2 cellular contexts compared by ENCODE assay signal in the genomic region with DNA sequence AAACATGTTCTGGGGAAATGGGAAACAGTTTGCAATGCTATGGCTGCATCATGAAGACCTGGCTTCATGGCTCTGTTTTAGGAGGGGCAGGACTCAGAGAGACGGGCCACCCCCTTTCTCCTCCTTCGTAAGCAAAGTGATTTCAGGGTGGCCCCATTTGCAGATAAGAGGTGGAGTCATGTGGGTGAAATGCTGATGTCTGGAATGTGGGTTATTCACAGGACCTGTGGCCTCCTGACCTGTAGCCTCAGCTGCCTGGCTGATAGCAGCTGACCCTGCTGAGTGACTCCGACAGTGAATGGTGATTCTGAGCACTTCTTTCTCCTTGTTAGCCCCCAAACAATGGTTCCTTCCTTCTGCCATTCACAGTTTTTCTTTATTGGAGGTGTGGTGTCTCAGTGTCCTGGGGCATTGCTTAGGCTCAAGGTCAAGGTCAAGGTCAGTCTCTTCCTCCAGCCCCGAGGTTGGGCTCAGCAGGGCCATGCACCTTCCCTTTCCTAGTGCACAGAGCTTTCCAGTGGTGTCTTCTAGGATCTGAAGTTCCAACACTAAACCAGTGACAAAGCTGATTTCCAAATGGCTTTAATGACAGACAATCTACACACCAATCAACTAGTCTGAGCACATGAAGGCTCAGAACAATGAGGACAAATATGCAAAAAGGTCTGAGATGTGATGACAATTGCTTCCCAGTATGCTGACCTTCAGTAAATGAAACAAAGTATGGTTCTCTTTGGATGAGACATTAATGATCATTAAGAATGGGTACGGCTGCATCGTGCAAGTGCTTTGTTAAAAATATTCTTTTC.
TF ChIP-seq lines count a peak whose summit lies in the region.

No MANE protein-coding gene starts in this region.

TF ChIP-seq in HepG2, 621 proteins besides CTCF, POLR2A, EP300 and RAD21:
- TF ChIP-seq ZNF878 (CRISPR knock-in tag; IDR thresholded peaks at IDR 0.05) (no peak), FOSL2 (CRISPR knock-in tag; IDR thresholded peaks at IDR 0.05) (peak; percentile 37; the same call in 1 of the 2 replicates)

TF ChIP-seq in K562, 482 proteins besides CTCF, POLR2A, EP300 and RAD21 (continues in another document):
- peak; percentile 46; the same call in 1 of the 2 replicates for TF ChIP-seq PKNOX1 (IDR thresholded peaks at IDR 0.05)
- peak; percentile 91 for TF ChIP-seq JUND (IDR thresholded peaks at IDR 0.05; ENCODE audit: borderline replicate concordance, low read depth, low read length)
- TF ChIP-seq JUND (tag; IDR thresholded peaks at IDR 0.05; ENCODE audit: borderline replicate concordance, low read depth, low read length): peak; percentile 77; the same call in 1 of the 3 replicates
- TF ChIP-seq PHF8 (IDR thresholded peaks at IDR 0.05; ENCODE audit: borderline replicate concordance, low read length): no peak
- peak; percentile 91 for TF ChIP-seq MITF (IDR thresholded peaks at IDR 0.05)
- TF ChIP-seq, protein P1, sequence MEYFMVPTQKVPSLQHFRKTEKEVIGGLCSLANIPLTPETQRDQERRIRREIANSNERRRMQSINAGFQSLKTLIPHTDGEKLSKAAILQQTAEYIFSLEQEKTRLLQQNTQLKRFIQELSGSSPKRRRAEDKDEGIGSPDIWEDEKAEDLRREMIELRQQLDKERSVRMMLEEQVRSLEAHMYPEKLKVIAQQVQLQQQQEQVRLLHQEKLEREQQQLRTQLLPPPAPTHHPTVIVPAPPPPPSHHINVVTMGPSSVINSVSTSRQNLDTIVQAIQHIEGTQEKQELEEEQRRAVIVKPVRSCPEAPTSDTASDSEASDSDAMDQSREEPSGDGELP (CRISPR knock-in tag; IDR thresholded peaks at IDR 0.05; ENCODE audit: borderline replicate concordance): peak; percentile 99
- TF ChIP-seq MBD2 (IDR thresholded peaks at IDR 0.05; ENCODE audit: borderline replicate concordance, low read depth): peak; percentile 82
- TF ChIP-seq DACH1 (IDR thresholded peaks at IDR 0.05; ENCODE audit: partially characterized antibody): peak; percentile 88
- peak; percentile 72; the same call in 1 of the 2 replicates for TF ChIP-seq CTBP1 (IDR thresholded peaks at IDR 0.05; ENCODE audit: borderline replicate concordance)
- peak; percentile 40; the same call in 1 of the 2 replicates for TF ChIP-seq MTA2 (IDR thresholded peaks at IDR 0.05; ENCODE audit: low read depth)
- TF ChIP-seq SNIP1 (IDR thresholded peaks at IDR 0.05; ENCODE audit: low read depth): no peak
- TF ChIP-seq BHLHE40 (IDR thresholded peaks at IDR 0.05; ENCODE audit: low read length): peak; percentile 83
- TF ChIP-seq SIN3A (IDR thresholded peaks at IDR 0.05; ENCODE audit: borderline replicate concordance in 2 of 2, control insufficient read depth in 1 of 2, low read depth in 2 of 2, low read length in 2 of 2): 0 out of 4 replicates have a peak, but pooled peaks of 1 of the 2 experiments have one; percentile 35
- peak; percentile 19; the same call in 1 of the 2 replicates for TF ChIP-seq GABPB1 (CRISPR knock-in tag; IDR thresholded peaks at IDR 0.05)
- TF ChIP-seq TEAD2 (tag; IDR thresholded peaks at IDR 0.05): 0 out of 2 replicates have a peak, but pooled peaks have one; percentile 51
- TF ChIP-seq MAFG (tag; conservative IDR thresholded peaks at IDR 0.05): 0 out of 2 replicates have a peak, but pooled peaks have one; percentile 9
- TF ChIP-seq SMARCE1 (IDR thresholded peaks at IDR 0.05): 0 out of 2 replicates have a peak, but pooled peaks have one; percentile 33
- TF ChIP-seq TAF9B (IDR thresholded peaks at IDR 0.05; ENCODE audit: partially characterized antibody): peak; percentile 95
- TF ChIP-seq NCOA2 (IDR thresholded peaks at IDR 0.05; ENCODE audit: partially characterized antibody in 2 of 2): no peak
- TF ChIP-seq CREB1 (IDR thresholded peaks at IDR 0.05): 0 out of 2 replicates have a peak, but pooled peaks have one; percentile 17
- no peak for TF ChIP-seq CREB1 (CRISPR knock-in tag; IDR thresholded peaks at IDR 0.05)
- peak; percentile 85 for TF ChIP-seq NR2C1 (IDR thresholded peaks at IDR 0.05)
- TF ChIP-seq NR2C1 (tag; IDR thresholded peaks at IDR 0.05): peak; percentile 90
- no peak for TF ChIP-seq ADNP (tag; IDR thresholded peaks at IDR 0.05)
- TF ChIP-seq NR1H2 (CRISPR knock-in tag; IDR thresholded peaks at IDR 0.05): no peak
- TF ChIP-seq TEAD4 (IDR thresholded peaks at IDR 0.05; ENCODE audit: low read length): peak; percentile 88
- TF ChIP-seq TEAD4 (CRISPR knock-in tag; IDR thresholded peaks at IDR 0.05; ENCODE audit: borderline replicate concordance): no peak
- no peak for TF ChIP-seq ZNF146 (CRISPR knock-in tag; IDR thresholded peaks at IDR 0.05; ENCODE audit: unreplicated experiment)
- TF ChIP-seq ILF3 (IDR thresholded peaks at IDR 0.05; ENCODE audit: borderline replicate concordance): no peak
- TF ChIP-seq MEIS2 (IDR thresholded peaks at IDR 0.05; ENCODE audit: partially characterized antibody): peak; percentile 60
- no peak for TF ChIP-seq PHB (CRISPR knock-in tag; IDR thresholded peaks at IDR 0.05)
- TF ChIP-seq HDAC6 (IDR thresholded peaks at IDR 0.05; ENCODE audit: low read depth, low read length): no peak
- no peak for TF ChIP-seq CBX2 (IDR thresholded peaks at IDR 0.05; ENCODE audit: insufficient read depth, low read length, poor library complexity, severe bottlenecking)
- no peak for TF ChIP-seq SAFB (IDR thresholded peaks at IDR 0.05; ENCODE audit: borderline replicate concordance, low read depth, low read length)
- TF ChIP-seq SMAD4 (CRISPR knock-in tag; conservative IDR thresholded peaks at IDR 0.05): peak; percentile 89
- TF ChIP-seq ARID1B (IDR thresholded peaks at IDR 0.05): peak; percentile 80
- peak; percentile 67 for TF ChIP-seq HDAC3 (IDR thresholded peaks at IDR 0.05; ENCODE audit: borderline replicate concordance, partially characterized antibody)
- no peak for TF ChIP-seq ZNF324 (CRISPR knock-in tag; IDR thresholded peaks at IDR 0.05)
- TF ChIP-seq ID3 (CRISPR knock-in tag; IDR thresholded peaks at IDR 0.05): no peak
- TF ChIP-seq ID3 (tag; IDR thresholded peaks at IDR 0.05): no peak; the same call in 1 of the 2 replicates
- TF ChIP-seq, protein P2, sequence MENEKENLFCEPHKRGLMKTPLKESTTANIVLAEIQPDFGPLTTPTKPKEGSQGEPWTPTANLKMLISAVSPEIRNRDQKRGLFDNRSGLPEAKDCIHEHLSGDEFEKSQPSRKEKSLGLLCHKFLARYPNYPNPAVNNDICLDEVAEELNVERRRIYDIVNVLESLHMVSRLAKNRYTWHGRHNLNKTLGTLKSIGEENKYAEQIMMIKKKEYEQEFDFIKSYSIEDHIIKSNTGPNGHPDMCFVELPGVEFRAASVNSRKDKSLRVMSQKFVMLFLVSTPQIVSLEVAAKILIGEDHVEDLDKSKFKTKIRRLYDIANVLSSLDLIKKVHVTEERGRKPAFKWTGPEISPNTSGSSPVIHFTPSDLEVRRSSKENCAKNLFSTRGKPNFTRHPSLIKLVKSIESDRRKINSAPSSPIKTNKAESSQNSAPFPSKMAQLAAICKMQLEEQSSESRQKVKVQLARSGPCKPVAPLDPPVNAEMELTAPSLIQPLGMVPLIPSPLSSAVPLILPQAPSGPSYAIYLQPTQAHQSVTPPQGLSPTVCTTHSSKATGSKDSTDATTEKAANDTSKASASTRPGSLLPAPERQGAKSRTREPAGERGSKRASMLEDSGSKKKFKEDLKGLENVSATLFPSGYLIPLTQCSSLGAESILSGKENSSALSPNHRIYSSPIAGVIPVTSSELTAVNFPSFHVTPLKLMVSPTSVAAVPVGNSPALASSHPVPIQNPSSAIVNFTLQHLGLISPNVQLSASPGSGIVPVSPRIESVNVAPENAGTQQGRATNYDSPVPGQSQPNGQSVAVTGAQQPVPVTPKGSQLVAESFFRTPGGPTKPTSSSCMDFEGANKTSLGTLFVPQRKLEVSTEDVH (IDR thresholded peaks at IDR 0.05; ENCODE audit: low read depth, partially characterized antibody): no peak
- 0 out of 2 replicates have a peak, but pooled peaks have one; percentile 35 for TF ChIP-seq MEF2A (IDR thresholded peaks at IDR 0.05; ENCODE audit: control insufficient read depth, low read depth, low read length)
- TF ChIP-seq DIDO1 (tag; IDR thresholded peaks at IDR 0.05; ENCODE audit: low read depth): no peak
- TF ChIP-seq, protein P3, sequence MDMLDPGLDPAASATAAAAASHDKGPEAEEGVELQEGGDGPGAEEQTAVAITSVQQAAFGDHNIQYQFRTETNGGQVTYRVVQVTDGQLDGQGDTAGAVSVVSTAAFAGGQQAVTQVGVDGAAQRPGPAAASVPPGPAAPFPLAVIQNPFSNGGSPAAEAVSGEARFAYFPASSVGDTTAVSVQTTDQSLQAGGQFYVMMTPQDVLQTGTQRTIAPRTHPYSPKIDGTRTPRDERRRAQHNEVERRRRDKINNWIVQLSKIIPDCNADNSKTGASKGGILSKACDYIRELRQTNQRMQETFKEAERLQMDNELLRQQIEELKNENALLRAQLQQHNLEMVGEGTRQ (CRISPR knock-in tag; IDR thresholded peaks at IDR 0.05): peak; percentile 47
- peak; percentile 15; the same call in 1 of the 2 replicates for TF ChIP-seq ZFX (CRISPR knock-in tag; IDR thresholded peaks at IDR 0.05)
- TF ChIP-seq ZNF41 (CRISPR knock-in tag; conservative IDR thresholded peaks at IDR 0.05): no peak
- TF ChIP-seq MAFF (IDR thresholded peaks at IDR 0.05; ENCODE audit: low read length): peak; percentile 43
- TF ChIP-seq NCOA1 (IDR thresholded peaks at IDR 0.05; ENCODE audit: low read depth): peak; percentile 76
- TF ChIP-seq DPF2 (IDR thresholded peaks at IDR 0.05): peak; percentile 71
- TF ChIP-seq FOXK2 (conservative IDR thresholded peaks at IDR 0.05 in 1 of 2, IDR thresholded peaks at IDR 0.05 in 1 of 2; ENCODE audit: low read depth in 2 of 2): peak in 1 of 2 experiments; percentile 80; a peak in 2 of 4 replicates
- TF ChIP-seq AFF1 (IDR thresholded peaks at IDR 0.05; ENCODE audit: low read depth in 1 of 2, partially characterized antibody in 2 of 2): peak; percentile 52 to 74
- TF ChIP-seq, protein P4, sequence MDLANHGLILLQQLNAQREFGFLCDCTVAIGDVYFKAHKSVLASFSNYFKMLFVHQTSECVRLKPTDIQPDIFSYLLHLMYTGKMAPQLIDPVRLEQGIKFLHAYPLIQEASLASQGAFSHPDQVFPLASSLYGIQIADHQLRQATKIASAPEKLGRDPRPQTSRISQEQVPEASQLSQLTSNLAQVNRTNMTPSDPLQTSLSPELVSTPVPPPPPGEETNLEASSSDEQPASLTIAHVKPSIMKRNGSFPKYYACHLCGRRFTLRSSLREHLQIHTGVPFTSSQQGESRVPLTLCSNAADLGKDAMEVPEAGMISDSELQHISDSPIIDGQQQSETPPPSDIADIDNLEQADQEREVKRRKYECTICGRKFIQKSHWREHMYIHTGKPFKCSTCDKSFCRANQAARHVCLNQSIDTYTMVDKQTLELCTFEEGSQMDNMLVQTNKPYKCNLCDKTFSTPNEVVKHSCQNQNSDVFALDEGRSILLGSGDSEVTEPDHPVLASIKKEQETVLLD (IDR thresholded peaks at IDR 0.05): peak; percentile 50; the same call in 1 of the 2 replicates
- peak; percentile 53; the same call in 1 of the 2 replicates for TF ChIP-seq SMARCA4 (IDR thresholded peaks at IDR 0.05)
- TF ChIP-seq SREBF1 (IDR thresholded peaks at IDR 0.05; ENCODE audit: borderline replicate concordance, low read depth, low read length): no peak
- TF ChIP-seq CBFA2T3 (IDR thresholded peaks at IDR 0.05): peak; percentile 90
- 0 out of 4 replicates have a peak, but pooled peaks of 1 of the 2 experiments have one; percentile 46 for TF ChIP-seq ARNT (IDR thresholded peaks at IDR 0.05)
- peak; percentile 43 for TF ChIP-seq EGR1 (conservative IDR thresholded peaks at IDR 0.05)
